Comparison of ENCODE assay signal across 9 cellular contexts in genomic region chrX:19747672-19748610, GRCh38.
DNase-seq lines count a peak whose midpoint lies in the region; ATAC-seq and TF ChIP-seq lines count a peak whose summit lies in the region.
"Had no signal": no experiment of that assay in that cellular context is flagged by ENCODE, and none has a peak within 500 bp of the region (broad histone marks: within the 10 kb centered on the region; RNA-seq: fewer than 3 reads in every experiment).

No MANE protein-coding gene starts in this region.

- CTCF ChIA-PET in activated B cell treated with CpG ODN at 0.5 μM for 24 hours (lab: Charles Lee), result interaction anchor here (1.0 to 1.9 kb wide), 4 partner anchors 109 to 155 kb away, joined by 3 to 7 read pairs (median 4); no protein-coding TSS in a partner anchor

- ATAC-seq in HG03025 (IDR thresholded peaks at IDR 0.05; ENCODE audit: low FRiP score, unreplicated experiment) (peak; percentile 42), activated B cell treated with CpG ODN at 0.5 μM for 24 hours (ENCODE audit: low read depth) (peak; percentile 65)

- H3K27ac ChIP-seq in coronary artery, result no peak overlapping the region
- H3K27ac ChIP-seq: dorsolateral prefrontal cortex had no signal

- peaks cover 15% of the 10 kb centered on the region for H3K36me3 Mint-ChIP-seq in activated B cell treated with CpG ODN at 0.5 μM for 24 hours (ENCODE audit: low read depth)

- DNase-seq in activated B cell treated with CpG ODN at 0.5 μM for 24 hours (peak; percentile 43), NCI-H82 (lab: John Stamatoyannopoulos, UW) (no peak), coronary artery (ENCODE audit: low spot score) (no peak), GM19240 (ENCODE audit: insufficient read length, low spot score) (no peak)
- peak; percentile 37 for DNase-seq in effector CD8-positive, alpha-beta T cell (lab: John Stamatoyannopoulos, UW)
- peak; percentile 68 for DNase-seq in stimulated activated CD8-positive, alpha-beta memory T cell treated with anti-CD3 and anti-CD28 coated beads, Interleukin-4, amount 100 ng/mL, for 48 hours

- H3K4me3 Mint-ChIP-seq in activated B cell treated with CpG ODN at 0.5 μM for 24 hours, result peak overlapping the region; percentile 35

- H3K27me3 Mint-ChIP-seq in activated B cell treated with CpG ODN at 0.5 μM for 24 hours, result no peaks in the 10 kb centered on the region

- intact Hi-C loops in activated B cell treated with CpG ODN at 0.5 μM for 24 hours (cut with micrococcal nuclease), result loop anchor here (1.0 to 10.0 kb wide), 5 partner anchors 10 to 314 kb away; no protein-coding TSS in a partner anchor

- POLR2A ChIA-PET in activated B cell treated with CpG ODN at 0.5 μM for 24 hours (lab: Charles Lee), result interaction anchor here (0.6 to 1.9 kb wide), 13 partner anchors 11 to 140 kb away, joined by 3 to 8 read pairs (median 4); no protein-coding TSS in a partner anchor

- H3K27ac Mint-ChIP-seq in activated B cell treated with CpG ODN at 0.5 μM for 24 hours, result peak overlapping the region; percentile 92

- H3K4me3 ChIP-seq in GM12875 (ENCODE audit: low read depth, low read length) (peak overlapping the region; percentile 5), coronary artery (no peak overlapping the region)
- H3K4me3 ChIP-seq: dorsolateral prefrontal cortex had no signal

- no peak for TF ChIP-seq CTCF in GM12875 (IDR thresholded peaks at IDR 0.05; ENCODE audit: borderline replicate concordance, insufficient read depth, low read depth, low read length)
- no peak for TF ChIP-seq CTCF in activated B cell treated with CpG ODN at 0.5 μM for 24 hours (IDR thresholded peaks at IDR 0.05)
- no peak for TF ChIP-seq CTCF in coronary artery (IDR thresholded peaks at IDR 0.05)

- H3K4me1 Mint-ChIP-seq in activated B cell treated with CpG ODN at 0.5 μM for 24 hours, result peaks cover 98% of the 10 kb centered on the region

- no peaks in the 10 kb centered on the region for H3K9me3 Mint-ChIP-seq in activated B cell treated with CpG ODN at 0.5 μM for 24 hours

Comparison
In these comparisons a context has a peak if more than half of its experiments do, and no peak if none do; other contexts are left out.
1. DNase-seq: peak in activated B cell treated with CpG ODN at 0.5 μM for 24 hours (single experiment), effector CD8-positive, alpha-beta T cell (single experiment) and stimulated activated CD8-positive, alpha-beta memory T cell treated with anti-CD3 and anti-CD28 coated beads, Interleukin-4, amount 100 ng/mL, for 48 hours (single experiment); none in NCI-H82 (single experiment), coronary artery (single experiment) and GM19240 (single experiment).